17 cellular contexts compared by ENCODE assay signal in genomic region chr21:38507374-38507942, GRCh38. TPM values are rescaled to one million over a fixed set of nuclear protein-coding genes. Genes with fewer than 3 reads are reported as not detected.
"Had no signal": no experiment of that assay in that cellular context is flagged by ENCODE, and none has a peak within 500 bp of the region (broad histone marks: within the 10 kb centered on the region; RNA-seq: fewer than 3 reads in every experiment).

No MANE protein-coding gene starts in this region.

- H3K4me2 ChIP-seq: hepatocyte had no signal

- H3K4me3 ChIP-seq: adrenal gland, hepatocyte, sigmoid colon, uterus had no signal

- DNase-seq: activated CD4-positive, alpha-beta memory T cell treated with anti-CD3 and anti-CD28 coated beads for 36 hours; activated CD4-positive, alpha-beta T cell treated with anti-CD3 and anti-CD28 coated beads for 1 hour; activated CD8-positive, alpha-beta memory T cell treated with anti-CD3 and anti-CD28 coated beads, Interleukin-2, amount 10 ng/mL, durations not matched to agents 7 days and 5 days; activated T-cell treated with anti-CD3 and anti-CD28 coated beads, Interleukin-2, amount 50 U/mL, for 1 hour; adrenal gland; islet precursor cell; mammary epithelial cell; naive thymus-derived CD4-positive, alpha-beta T cell; sigmoid colon; stimulated activated CD4-positive, alpha-beta T cell treated with anti-CD3 and anti-CD28 coated beads, Interleukin-12 subunit alpha, Interleukin-12 subunit beta, amount 100 ng/mL, for 4 hours; stimulated activated CD4-positive, alpha-beta T cell treated with anti-CD3 and anti-CD28 coated beads, Interleukin-2, amount 100 ng/mL, for 24 hours; T-helper 9 cell; uterus had no signal

- H3K79me2 ChIP-seq: hepatocyte, parathyroid adenoma had no signal

- H3K36me3 ChIP-seq: adrenal gland, sigmoid colon, tibial artery, uterus had no signal

- H3K36me3 Mint-ChIP-seq: activated CD4-positive, alpha-beta memory T cell treated with anti-CD3 and anti-CD28 coated beads for 36 hours; activated CD8-positive, alpha-beta memory T cell treated with anti-CD3 and anti-CD28 coated beads, Interleukin-2, amount 10 ng/mL, durations not matched to agents 7 days and 5 days; activated naive CD4-positive, alpha-beta T cell treated with anti-CD3 and anti-CD28 coated beads, Interleukin-2, amount 50 U/mL, for 24 hours; naive thymus-derived CD4-positive, alpha-beta T cell had no signal

- H3K4me1 ChIP-seq: parathyroid adenoma, uterus had no signal

- H3K9me3 ChIP-seq: adrenal gland, sigmoid colon, tibial artery, uterus had no signal

- H3K27ac ChIP-seq: adrenal gland, hepatocyte, parathyroid adenoma, sigmoid colon, tibial artery, uterus had no signal

- H3K9ac ChIP-seq: parathyroid adenoma had no signal

- H3K27me3 ChIP-seq: adrenal gland, hepatocyte, sigmoid colon, tibial artery, uterus had no signal

- H2AFZ ChIP-seq: hepatocyte, parathyroid adenoma had no signal

- H3K4me3 Mint-ChIP-seq: activated CD4-positive, alpha-beta memory T cell treated with anti-CD3 and anti-CD28 coated beads for 36 hours; activated CD8-positive, alpha-beta memory T cell treated with anti-CD3 and anti-CD28 coated beads, Interleukin-2, amount 10 ng/mL, durations not matched to agents 7 days and 5 days; activated naive CD4-positive, alpha-beta T cell treated with anti-CD3 and anti-CD28 coated beads, Interleukin-2, amount 50 U/mL, for 24 hours had no signal

- H3K27ac Mint-ChIP-seq: activated CD4-positive, alpha-beta memory T cell treated with anti-CD3 and anti-CD28 coated beads for 36 hours; activated CD8-positive, alpha-beta memory T cell treated with anti-CD3 and anti-CD28 coated beads, Interleukin-2, amount 10 ng/mL, durations not matched to agents 7 days and 5 days; activated naive CD4-positive, alpha-beta T cell treated with anti-CD3 and anti-CD28 coated beads, Interleukin-2, amount 50 U/mL, for 24 hours had no signal

RNA-seq across cellular contexts. Expression of gene ERG, which starts 9.2 kb away (rescaled TPM):
- total RNA-seq: activated CD4-positive, alpha-beta memory T cell treated with anti-CD3 and anti-CD28 coated beads for 36 hours; activated CD8-positive, alpha-beta memory T cell treated with anti-CD3 and anti-CD28 coated beads, Interleukin-2, amount 10 ng/mL, durations not matched to agents 7 days and 5 days had no signal
